Comparison of ENCODE assay signal across 1 cellular context in the genomic region with DNA sequence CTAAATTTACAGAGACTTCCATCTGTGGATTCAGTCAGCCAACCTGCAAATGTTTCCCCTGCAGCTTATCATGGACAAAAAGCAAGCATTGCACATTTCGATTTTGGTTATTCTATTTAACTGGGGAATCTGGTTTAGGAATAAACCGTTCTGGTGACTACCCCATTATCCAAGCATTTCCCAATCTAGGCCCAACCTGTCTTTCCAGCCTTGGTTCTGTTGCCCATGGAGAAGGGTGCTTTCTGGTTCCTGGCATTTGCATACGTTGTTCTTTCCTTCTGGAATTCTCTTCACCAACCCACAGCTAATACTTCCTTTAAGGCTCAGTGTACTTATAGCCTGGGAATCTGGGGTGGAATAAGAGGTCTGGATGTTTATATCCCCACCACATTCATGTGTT.
TF ChIP-seq lines count a peak whose summit lies in the region.

No MANE protein-coding gene starts in this region.

TF ChIP-seq in GM23338, 12 proteins besides CTCF, POLR2A, EP300 and RAD21 (continued from another document):
- TF ChIP-seq, protein P1, sequence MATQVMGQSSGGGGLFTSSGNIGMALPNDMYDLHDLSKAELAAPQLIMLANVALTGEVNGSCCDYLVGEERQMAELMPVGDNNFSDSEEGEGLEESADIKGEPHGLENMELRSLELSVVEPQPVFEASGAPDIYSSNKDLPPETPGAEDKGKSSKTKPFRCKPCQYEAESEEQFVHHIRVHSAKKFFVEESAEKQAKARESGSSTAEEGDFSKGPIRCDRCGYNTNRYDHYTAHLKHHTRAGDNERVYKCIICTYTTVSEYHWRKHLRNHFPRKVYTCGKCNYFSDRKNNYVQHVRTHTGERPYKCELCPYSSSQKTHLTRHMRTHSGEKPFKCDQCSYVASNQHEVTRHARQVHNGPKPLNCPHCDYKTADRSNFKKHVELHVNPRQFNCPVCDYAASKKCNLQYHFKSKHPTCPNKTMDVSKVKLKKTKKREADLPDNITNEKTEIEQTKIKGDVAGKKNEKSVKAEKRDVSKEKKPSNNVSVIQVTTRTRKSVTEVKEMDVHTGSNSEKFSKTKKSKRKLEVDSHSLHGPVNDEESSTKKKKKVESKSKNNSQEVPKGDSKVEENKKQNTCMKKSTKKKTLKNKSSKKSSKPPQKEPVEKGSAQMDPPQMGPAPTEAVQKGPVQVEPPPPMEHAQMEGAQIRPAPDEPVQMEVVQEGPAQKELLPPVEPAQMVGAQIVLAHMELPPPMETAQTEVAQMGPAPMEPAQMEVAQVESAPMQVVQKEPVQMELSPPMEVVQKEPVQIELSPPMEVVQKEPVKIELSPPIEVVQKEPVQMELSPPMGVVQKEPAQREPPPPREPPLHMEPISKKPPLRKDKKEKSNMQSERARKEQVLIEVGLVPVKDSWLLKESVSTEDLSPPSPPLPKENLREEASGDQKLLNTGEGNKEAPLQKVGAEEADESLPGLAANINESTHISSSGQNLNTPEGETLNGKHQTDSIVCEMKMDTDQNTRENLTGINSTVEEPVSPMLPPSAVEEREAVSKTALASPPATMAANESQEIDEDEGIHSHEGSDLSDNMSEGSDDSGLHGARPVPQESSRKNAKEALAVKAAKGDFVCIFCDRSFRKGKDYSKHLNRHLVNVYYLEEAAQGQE (IDR thresholded peaks at IDR 0.05; ENCODE audit: unreplicated experiment), result no peak
